8 cellular contexts compared by ENCODE assay signal in genomic region chr11:102346748-102347525, GRCh38. TPM values are rescaled to one million over a fixed set of nuclear protein-coding genes. Genes with fewer than 3 reads are reported as not detected.
DNase-seq lines count a peak whose midpoint lies in the region; ATAC-seq, FAIRE-seq and TF ChIP-seq lines count a peak whose summit lies in the region.

Gene BIRC2, plus strand, starts transcription at chr11:102347214. Its CDS starts 2,641 bp downstream, at chr11:102349855.

- H4K20me1 ChIP-seq in H1 (replicated peaks in 1 of 2; ENCODE audit: control insufficient read depth in 1 of 2, insufficient read depth in 2 of 2, low read length in 2 of 2) = no peaks in the 10 kb centered on the region

- H3K9ac ChIP-seq in H1 (replicated peaks in 1 of 4; ENCODE audit: extremely low read depth in 1 of 4, low read depth in 3 of 4, low read length in 3 of 4) (peak within 1 kb of the TSS; percentile 77 to 87 (median 82)), mesendoderm (ENCODE audit: low read length) (peak within 1 kb of the TSS; percentile 91)

- H4K91ac ChIP-seq in H1 (replicated peaks; ENCODE audit: insufficient read length, low read length) = peak within 1 kb of the TSS; percentile 95

- H3K27me3 ChIP-seq in H1 (replicated peaks in 1 of 4; ENCODE audit: control insufficient read depth in 3 of 4, extremely low read depth in 1 of 4, insufficient read depth in 3 of 4, low read length in 3 of 4) = no peaks in the 10 kb centered on the region
- H3K27me3 ChIP-seq in mesendoderm (ENCODE audit: insufficient read depth, low read length, poor library complexity) = no peaks in the 10 kb centered on the region

- POLR2A ChIA-PET in H1 (lab: Charles Lee; ENCODE audit: partially characterized antibody) = interaction anchor here (1.1 kb wide), 1 partner anchor 28 kb away, joined by 3 read pairs; no protein-coding TSS in a partner anchor

- CTCF ChIA-PET in H1 (lab: Charles Lee; ENCODE audit: partially characterized antibody) = interaction anchor here (1.4 to 2.6 kb wide), 2 partner anchors 52 to 140 kb away, joined by 3 to 7 read pairs; no protein-coding TSS in a partner anchor

- H3K56ac ChIP-seq in H1 (replicated peaks; ENCODE audit: insufficient read length, low read depth, low read length) = peak within 1 kb of the TSS; percentile 89
- peak within 1 kb of the TSS; percentile 91 for H3K56ac ChIP-seq in mesendoderm (ENCODE audit: low read length)

- H3K4me3 ChIP-seq in H1 (ENCODE audit: extremely low read depth in 1 of 4, insufficient read depth in 2 of 4, low read depth in 3 of 4, low read length in 4 of 4) (peak within 1 kb of the TSS; percentile 73 to 92 (median 84)), mesendoderm (ENCODE audit: low read length) (peak within 1 kb of the TSS; percentile 89)

- H3K79me2 ChIP-seq in H1 (ENCODE audit: control insufficient read depth in 1 of 2, insufficient read depth in 2 of 2, low read length in 2 of 2) (peaks cover 7 to 21% of the 10 kb centered on the region in 2 experiments), mesendoderm (ENCODE audit: control insufficient read depth, insufficient read depth, low read length) (peaks cover 15% of the 10 kb centered on the region)

- TF ChIP-seq RAD21 in H1 (IDR thresholded peaks at IDR 0.05 in 1 of 2, conservative IDR thresholded peaks at IDR 0.05 in 1 of 2; ENCODE audit: low read depth in 2 of 2, low read length in 2 of 2) = peak; percentile 19 to 39; a peak in 3 of 4 replicates

- DNase-seq in COLO668 (lab: John Stamatoyannopoulos, UW; ENCODE audit: unreplicated experiment) (peak; percentile 98), HPDE6-E6E7 (ENCODE audit: extremely low spot score) (peak; percentile 67), NOMO-1 (lab: John Stamatoyannopoulos, UW; ENCODE audit: unreplicated experiment in 2 of 2) (peak; percentile 90 to 93), H1 (ENCODE audit: low read depth in 1 of 2, low spot score in 2 of 2) (peak; percentile 68 to 98), mesendoderm (peak; percentile 96)
- DNase-seq in activated CD8-positive, alpha-beta memory T cell treated with anti-CD3 and anti-CD28 coated beads for 4 hours (ENCODE audit: low read depth in 2 of 2) = peak; percentile 83 to 89
- DNase-seq in stimulated activated CD8-positive, alpha-beta memory T cell treated with anti-CD3 and anti-CD28 coated beads, Interleukin-15, amount 100 ng/mL, for 24 hours (ENCODE audit: low read depth) = peak; percentile 88

- H3K23me2 ChIP-seq in H1 (ENCODE audit: low read depth, low read length) = peaks cover 3% of the 10 kb centered on the region

- ATAC-seq in GM19463 (IDR thresholded peaks at IDR 0.05; ENCODE audit: unreplicated experiment) = peak; percentile 80

- TF ChIP-seq POLR2A in H1 (IDR thresholded peaks at IDR 0.05; ENCODE audit: control extremely low read depth in 1 of 2, low read depth in 2 of 2, low read length in 2 of 2) = peak; percentile 78 to 82

- 0 out of 2 replicates have a peak within 1 kb of the TSS, but pooled peaks have one; percentile 36 for H3K18ac ChIP-seq in H1 (ENCODE audit: extremely low read depth, low read length)
- peak within 1 kb of the TSS; percentile 98 for H3K18ac ChIP-seq in mesendoderm (ENCODE audit: low read length)

- H3K79me1 ChIP-seq in H1 (ENCODE audit: low read depth, low read length) (no peaks in the 10 kb centered on the region), mesendoderm (ENCODE audit: low read length) (peaks cover 3% of the 10 kb centered on the region)

- WGBS in H1 (ENCODE audit: extremely low coverage in 1 of 2, insufficient coverage in 1 of 2, insufficient read length in 1 of 2, insufficient replicate concordance in 2 of 2, low coverage in 1 of 2, low lambda C conversion rate in 2 of 2, missing lambda C conversion rate in 1 of 2), 2 experiments = 2% methylated on average over 38 of the region's 84 CpGs; no CpG with 5 or more reads in 1 of the 2 experiments
- no CpG with 5 or more reads among the region's 84 CpGs for WGBS in mesendoderm (ENCODE audit: extremely low coverage, insufficient coverage, low lambda C conversion rate)

- H2AFZ ChIP-seq in H1 (ENCODE audit: low read length) = peak within 1 kb of the TSS; percentile 98

- FAIRE-seq in H1 (lab: Jason Lieb, UNC) = no peak

- peak within 1 kb of the TSS; percentile 82; the same call in 1 of the 2 replicates for H2BK15ac ChIP-seq in H1 (ENCODE audit: low read length)
- H2BK15ac ChIP-seq in mesendoderm (replicated peaks; ENCODE audit: low read depth) = no peak within 1 kb of the TSS

- H3K4me1 ChIP-seq in H1 (replicated peaks in 1 of 4; ENCODE audit: control insufficient read depth in 3 of 4, insufficient read depth in 4 of 4, low read length in 3 of 4) = peaks cover 0 to 4% (median 1%) of the 10 kb centered on the region in 4 experiments; a peak in 2 of 7 replicates
- H3K4me1 ChIP-seq in mesendoderm (ENCODE audit: control insufficient read depth, low read depth, low read length) = peaks cover 2% of the 10 kb centered on the region

- H4K5ac ChIP-seq in H1 (ENCODE audit: insufficient read length, low read depth, low read length) (peak within 1 kb of the TSS; percentile 95), mesendoderm (ENCODE audit: low read length) (no peak within 1 kb of the TSS)

- no peak within 1 kb of the TSS for H2BK12ac ChIP-seq in H1 (ENCODE audit: low read depth, low read length)

- no peaks in the 10 kb centered on the region for H3K9me3 ChIP-seq in H1 (ENCODE audit: insufficient read depth in 2 of 2, low read depth in 1 of 2, low read length in 1 of 2)

- H4K8ac ChIP-seq in H1 (ENCODE audit: extremely low read depth, insufficient read depth, low read length) (peak within 1 kb of the TSS; percentile 96), mesendoderm (ENCODE audit: low read depth, low read length) (no peak within 1 kb of the TSS)

- no peak within 1 kb of the TSS for H2BK20ac ChIP-seq in H1 (ENCODE audit: low read length)

- H3K14ac ChIP-seq in H1 (ENCODE audit: insufficient read length) = no peak within 1 kb of the TSS

- peak; percentile 71 to 78 (median 75) for TF ChIP-seq CTCF in H1 (IDR thresholded peaks at IDR 0.05; ENCODE audit: control extremely low read depth in 1 of 3, insufficient read depth in 1 of 3, low read depth in 1 of 3, low read length in 3 of 3)

- H2AK5ac ChIP-seq in H1 (ENCODE audit: low read depth, low read length) (no peak within 1 kb of the TSS), mesendoderm (ENCODE audit: low read length) (no peak within 1 kb of the TSS)

- H2BK120ac ChIP-seq in H1 (replicated peaks; ENCODE audit: low read depth, low read length) = peak within 1 kb of the TSS; percentile 94
- H2BK120ac ChIP-seq in mesendoderm (ENCODE audit: low read depth, low read length) = peak within 1 kb of the TSS; percentile 35

- peak within 1 kb of the TSS; percentile 76 for H2BK5ac ChIP-seq in H1 (ENCODE audit: low read depth, low read length)
- peak within 1 kb of the TSS; percentile 33 for H2BK5ac ChIP-seq in mesendoderm (ENCODE audit: low read length)

- TF ChIP-seq EP300 in H1 (IDR thresholded peaks at IDR 0.05; ENCODE audit: borderline replicate concordance in 1 of 2, low read depth in 2 of 2, low read length in 2 of 2) = peak in 1 of 2 experiments; percentile 64; a peak in 1 of 3 replicates

- H3K4ac ChIP-seq in H1 (replicated peaks; ENCODE audit: insufficient read length, low read depth, low read length) = peak within 1 kb of the TSS; percentile 83
- H3K4ac ChIP-seq in mesendoderm (ENCODE audit: low read depth, low read length) = peak within 1 kb of the TSS; percentile 93

- peaks cover 0 to 6% (median 1%) of the 10 kb centered on the region in 4 experiments; a peak in 2 of 8 replicates for H3K36me3 ChIP-seq in H1 (ENCODE audit: control insufficient read depth in 2 of 4, insufficient read depth in 4 of 4, low read length in 3 of 4)
- no peaks in the 10 kb centered on the region for H3K36me3 ChIP-seq in mesendoderm (ENCODE audit: control insufficient read depth, insufficient read depth, low read length)

- H3K27ac ChIP-seq in H1 (ENCODE audit: low read depth, low read length) (peak within 1 kb of the TSS; percentile 75), mesendoderm (ENCODE audit: low read depth, low read length) (peak within 1 kb of the TSS; percentile 82)

- H3K23ac ChIP-seq in H1 (ENCODE audit: insufficient read length) (no peak within 1 kb of the TSS), mesendoderm (ENCODE audit: low read length) (peak within 1 kb of the TSS; percentile 59)

- H3K4me2 ChIP-seq in H1 (ENCODE audit: insufficient read depth in 1 of 2, low read depth in 2 of 2, low read length in 2 of 2) (peak within 1 kb of the TSS; percentile 81 to 99), mesendoderm (ENCODE audit: low read length) (peak within 1 kb of the TSS; percentile 97)

TF ChIP-seq in H1, 55 proteins besides CTCF, POLR2A, EP300 and RAD21 (continues in another document):
- TF ChIP-seq TAF1 (IDR thresholded peaks at IDR 0.05; ENCODE audit: low read depth, low read length) = peak; percentile 87
- TF ChIP-seq ATF2 (IDR thresholded peaks at IDR 0.05; ENCODE audit: low read length) = peak; percentile 93
- TF ChIP-seq HDAC6 (IDR thresholded peaks at IDR 0.05; ENCODE audit: low read depth, low read length) = no peak
- no peak for TF ChIP-seq SP2 (IDR thresholded peaks at IDR 0.05; ENCODE audit: low read length)
- no peak for TF ChIP-seq TEAD4 (IDR thresholded peaks at IDR 0.05; ENCODE audit: low read depth, low read length)
- TF ChIP-seq YY1 (IDR thresholded peaks at IDR 0.05; ENCODE audit: low read depth, low read length) = peak; percentile 41; the same call in 1 of the 2 replicates
- no peak for TF ChIP-seq FOSL1 (IDR thresholded peaks at IDR 0.05; ENCODE audit: insufficient read depth, low read depth, low read length)

RNA-seq across cellular contexts. Expression of gene BIRC2, which starts in this region (rescaled TPM):
- 22.3 and 24.7 TPM in 2 replicates for total RNA-seq in H1 (2021; fragmentation: NEBNext Ultra II Directional; extraction: Animal tissue kit (Norgen Biotek cat#: 25700))
- 12.4 and 18.4 TPM in 2 replicates for polyA plus RNA-seq in H1 (2011; rRNA removed)
- polyA plus RNA-seq in H1 (2011; cell fraction: cytosol; rRNA removed) = 16.2 TPM
- polyA plus RNA-seq in H1 (2011; cell fraction: nucleus; rRNA removed) = 12.5 TPM
- polyA plus RNA-seq in H1 (2012, experiment 1 of 2) = 12.4 to 23.2 TPM (median 15.9 TPM) in 4 replicates
- 0.76 TPM for polyA plus RNA-seq in H1 (2012, experiment 2 of 2)
- 17.7 TPM for polyA plus RNA-seq in H1 (2013, experiment 1 of 2)
- 17.6 TPM for polyA plus RNA-seq in H1 (2013, experiment 2 of 2)
- polyA minus RNA-seq in H1 (2011; rRNA and poly(A)+ RNA removed) = 24.9 and 44.4 TPM in 2 replicates
- polyA minus RNA-seq in H1 (2011; cell fraction: cytosol; rRNA and poly(A)+ RNA removed) = 8.4 TPM
- polyA minus RNA-seq in H1 (2011; cell fraction: nucleus; rRNA and poly(A)+ RNA removed) = 45.5 TPM
- 24.1 TPM for polyA plus RNA-seq in mesendoderm (2013, experiment 1 of 2)
- 23.9 TPM for polyA plus RNA-seq in mesendoderm (2013, experiment 2 of 2)

Comparison
In these comparisons a context has a peak if more than half of its experiments do, and no peak if none do; other contexts are left out.
1. Peak in every context shown above with its lines: DNase-seq, ATAC-seq, H3K4me3 ChIP-seq and H3K27ac ChIP-seq.